ENCODE assay signal across 8 cellular contexts in the genomic region with DNA sequence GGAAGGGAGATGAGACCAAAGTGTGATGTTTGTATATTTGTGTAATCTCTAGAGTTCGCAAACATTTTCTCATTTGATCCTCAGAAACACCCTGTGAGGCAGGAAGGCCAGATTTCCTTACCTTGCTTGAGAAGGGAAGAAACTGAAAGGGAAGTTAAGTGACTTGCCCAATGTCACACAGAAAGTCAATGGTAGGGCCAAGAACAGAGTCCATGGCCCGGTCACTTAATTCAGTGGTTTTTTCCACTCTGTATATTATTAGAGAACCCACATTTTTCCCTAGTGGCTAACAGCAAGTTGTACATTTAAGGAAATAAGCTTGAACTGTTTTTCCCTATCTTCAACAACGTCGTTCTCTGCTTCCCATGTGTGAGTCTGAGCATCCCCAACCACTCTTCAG. TPM values are rescaled to one million over a fixed set of nuclear protein-coding genes. Genes with fewer than 3 reads are reported as not detected.
DNase-seq lines count a peak whose midpoint lies in the region; ATAC-seq, FAIRE-seq and TF ChIP-seq lines count a peak whose summit lies in the region.
"Had no signal": no experiment of that assay in that cellular context is flagged by ENCODE, and none has a peak within 500 bp of the region (broad histone marks: within the 10 kb centered on the region; RNA-seq: fewer than 3 reads in every experiment).

No MANE protein-coding gene starts in this region.

- H3K4me3 ChIP-seq in mucosa of descending colon (no peak overlapping the region), coronary artery (no peak overlapping the region)

- no peaks in the 10 kb centered on the region for H3K36me3 ChIP-seq in mucosa of descending colon (ENCODE audit: low read depth)

- H3K4me1 ChIP-seq in mucosa of descending colon (ENCODE audit: low read depth) (peaks cover 11% of the 10 kb centered on the region), foreskin keratinocyte (no peaks in the 10 kb centered on the region)

- DNase-seq in GM12891 (ENCODE audit: insufficient read length, low spot score) (no peak), NOMO-1 treated with DMSO at 0.1 percent for 48 hours (lab: John Stamatoyannopoulos, UW; ENCODE audit: unreplicated experiment) (peak; percentile 40), mucosa of descending colon (no peak), foreskin keratinocyte (no peak), coronary artery (ENCODE audit: low spot score) (no peak)
- no peak for DNase-seq in stimulated activated CD8-positive, alpha-beta memory T cell treated with anti-CD3 and anti-CD28 coated beads, Interleukin-4, amount 100 ng/mL, for 48 hours

- H3K9me3 ChIP-seq in mucosa of descending colon, result no peaks in the 10 kb centered on the region

- intact Hi-C loops in mucosa of descending colon (cut with DNase I, micrococcal nuclease), result no loop called here

- peak; percentile 38 for FAIRE-seq in GM12891 (lab: Jason Lieb, UNC)

- TF ChIP-seq CTCF in mucosa of descending colon (IDR thresholded peaks at IDR 0.05), result no peak
- no peak for TF ChIP-seq CTCF in foreskin keratinocyte (conservative IDR thresholded peaks at IDR 0.05)
- TF ChIP-seq CTCF in coronary artery (IDR thresholded peaks at IDR 0.05), result no peak

- peak; percentile 13 for ATAC-seq in GM19452 (IDR thresholded peaks at IDR 0.05; ENCODE audit: unreplicated experiment)
- ATAC-seq in mucosa of descending colon, result peak; percentile 22
- no peak for ATAC-seq in foreskin keratinocyte
- ATAC-seq: Panc1 had no signal

- H3K27ac ChIP-seq in foreskin keratinocyte, result no peak overlapping the region
- H3K27ac ChIP-seq in coronary artery, result peak overlapping the region in 1 of 2 donors; percentile 7

- no peak for TF ChIP-seq POLR2A in GM12891 (IDR thresholded peaks at IDR 0.05; ENCODE audit: low read depth, low read length)

- no peaks in the 10 kb centered on the region for H3K27me3 ChIP-seq in foreskin keratinocyte

TF ChIP-seq in GM12891, 5 proteins besides CTCF, POLR2A, EP300 and RAD21:
- TF ChIP-seq POLR2AphosphoS5 (IDR thresholded peaks at IDR 0.05; ENCODE audit: low read depth, low read length) (no peak), POU2F2 (IDR thresholded peaks at IDR 0.05; ENCODE audit: low read depth, low read length) (no peak), PAX5 (IDR thresholded peaks at IDR 0.05; ENCODE audit: insufficient read depth, low read length, severe bottlenecking) (no peak), TAF1 (IDR thresholded peaks at IDR 0.05; ENCODE audit: low read depth, low read length) (no peak), SPI1 (IDR thresholded peaks at IDR 0.05; ENCODE audit: low read depth, low read length) (no peak)

RNA-seq across cellular contexts. Expression of a gene that starts 25.6 kb away (rescaled TPM):
- 2.2 TPM for polyA plus RNA-seq in GM12891 (2012; ENCODE audit: low read depth, missing spikeins)
- total RNA-seq in mucosa of descending colon (10 to 100 TPM; 86.7 to 98.2 (median 97.2) TPM), foreskin keratinocyte (13.9 and 15.5 TPM in 2 replicates)
- polyA plus RNA-seq in foreskin keratinocyte, result 12.0 and 15.9 TPM in 2 replicates
